ENCODE assay signal across 8 cellular contexts in genomic region chr1:25922064-25922632, GRCh38. TPM values are rescaled to one million over a fixed set of nuclear protein-coding genes. Genes with fewer than 3 reads are reported as not detected.
DNase-seq lines count a peak whose midpoint lies in the region; ATAC-seq and TF ChIP-seq lines count a peak whose summit lies in the region.

No MANE protein-coding gene starts in this region.

- no peaks in the 10 kb centered on the region for H3K79me2 ChIP-seq in DOHH2 (ENCODE audit: control insufficient read depth, low read length)

- H3K27ac ChIP-seq in DOHH2 (ENCODE audit: low read depth, low read length) (no peak overlapping the region), esophagus (ENCODE audit: low read depth in 2 of 2, low read length in 1 of 2) (peak overlapping the region; percentile 75 to 86)

- no peak for TF ChIP-seq CTCF in DOHH2 (IDR thresholded peaks at IDR 0.05; ENCODE audit: low read depth, low read length, poor library complexity, severe bottlenecking)
- TF ChIP-seq CTCF in progenitor cell of endocrine pancreas (IDR thresholded peaks at IDR 0.05; ENCODE audit: unreplicated experiment) = no peak

- peaks cover 38% of the 10 kb centered on the region for H3K27me3 ChIP-seq in DOHH2 (ENCODE audit: control insufficient read depth, low read length)
- no peaks in the 10 kb centered on the region for H3K27me3 ChIP-seq in esophagus (ENCODE audit: control insufficient read depth in 1 of 2, insufficient read depth in 2 of 2, low read length in 2 of 2)

- no peaks in the 10 kb centered on the region for H3K9me2 ChIP-seq in DOHH2 (replicated peaks; ENCODE audit: control insufficient read depth, low read length)

- peak overlapping the region; percentile 56 for H3K4me2 ChIP-seq in DOHH2 (ENCODE audit: low read length)

- H3F3A ChIP-seq in DOHH2 (ENCODE audit: control insufficient read depth, insufficient read depth) = no peaks in the 10 kb centered on the region

- H3K4me1 Mint-ChIP-seq in progenitor cell of endocrine pancreas (ENCODE audit: low read depth) = peaks cover 10% of the 10 kb centered on the region

- in situ Hi-C loops in ACHN (cut with HindIII; ENCODE audit: low pct_ligation_motif_present, low pct_unique_long_range_greater_than_20kb, low sequenced_read_pairs) = no loop called here

- no peaks in the 10 kb centered on the region for H3K36me3 ChIP-seq in DOHH2 (ENCODE audit: control insufficient read depth, low read length)
- no peaks in the 10 kb centered on the region for H3K36me3 ChIP-seq in esophagus (ENCODE audit: control insufficient read depth in 2 of 2, insufficient read depth in 2 of 2, low read length in 1 of 2)

- H4K20me1 ChIP-seq in DOHH2 (ENCODE audit: control insufficient read depth, insufficient read depth, low read depth, low read length) = no peaks in the 10 kb centered on the region

- WGBS in esophagus, 2 donors = 28 to 32% methylated on average over 12 of the region's 12 CpGs

- H3K4me1 ChIP-seq in DOHH2 (ENCODE audit: control insufficient read depth, low read length) = peaks cover 16% of the 10 kb centered on the region; the same call in 1 of the 2 replicates
- H3K4me1 ChIP-seq in esophagus (ENCODE audit: control insufficient read depth in 2 of 2, insufficient read depth in 2 of 2, low read length in 1 of 2) = peaks cover 3% of the 10 kb centered on the region in 2 donors

- H3K4me3 Mint-ChIP-seq in progenitor cell of endocrine pancreas (ENCODE audit: low read depth) = peak overlapping the region; percentile 74

- ATAC-seq in HG02759 (IDR thresholded peaks at IDR 0.05; ENCODE audit: unreplicated experiment) (no peak), GM18861 (IDR thresholded peaks at IDR 0.05; ENCODE audit: unreplicated experiment) (no peak), HG03039 (IDR thresholded peaks at IDR 0.05; ENCODE audit: unreplicated experiment) (no peak)

- no peaks in the 10 kb centered on the region for H3K9me3 Mint-ChIP-seq in progenitor cell of endocrine pancreas (ENCODE audit: low read depth)

- H3K27me3 Mint-ChIP-seq in progenitor cell of endocrine pancreas = peaks cover 44% of the 10 kb centered on the region

- no peaks in the 10 kb centered on the region for H3K9me3 ChIP-seq in DOHH2 (ENCODE audit: control insufficient read depth, insufficient read depth, low read length)
- H3K9me3 ChIP-seq in esophagus (ENCODE audit: control insufficient read depth in 2 of 2, insufficient read depth in 1 of 2, low read depth in 1 of 2, low read length in 1 of 2) = no peaks in the 10 kb centered on the region

- H3K4me3 ChIP-seq in DOHH2 (ENCODE audit: low read length) = peak overlapping the region; percentile 32; the same call in 1 of the 2 replicates
- H3K4me3 ChIP-seq in esophagus (ENCODE audit: low read depth in 1 of 2, low read length in 2 of 2) = peak overlapping the region; percentile 50 to 63

- DNase-seq in NCI-H774 (lab: John Stamatoyannopoulos, UW) (peak; percentile 46), progenitor cell of endocrine pancreas (ENCODE audit: low spot score, unreplicated experiment) (no peak), ACHN (no peak)

- no peaks in the 10 kb centered on the region for H3K36me3 Mint-ChIP-seq in progenitor cell of endocrine pancreas (ENCODE audit: insufficient read depth)

- peak overlapping the region; percentile 64 for H3K27ac Mint-ChIP-seq in progenitor cell of endocrine pancreas

RNA-seq across cellular contexts. Expression of gene STMN1, which starts 15.9 kb away (rescaled TPM):
- 100 to 1,000 TPM; 115 to 137 TPM for polyA plus RNA-seq in esophagus
- total RNA-seq in progenitor cell of endocrine pancreas = 811 and 856 TPM in 2 replicates

RNA-seq across cellular contexts. Expression of gene PAQR7, which starts 46.6 kb away (rescaled TPM):
- polyA plus RNA-seq in esophagus = 10 to 100 TPM in 1 of 2 donors, 1 to 10 TPM in 1; 9.5 to 14.3 TPM
- 20.2 and 21.0 TPM in 2 replicates for total RNA-seq in progenitor cell of endocrine pancreas
